21 cellular contexts compared by ENCODE assay signal in genomic region chr4:100289530-100289888, GRCh38.
DNase-seq lines count a peak whose midpoint lies in the region; ATAC-seq, FAIRE-seq and TF ChIP-seq lines count a peak whose summit lies in the region.
"Had no signal": no experiment of that assay in that cellular context is flagged by ENCODE, and none has a peak within 500 bp of the region (broad histone marks: within the 10 kb centered on the region; RNA-seq: fewer than 3 reads in every experiment).

No MANE protein-coding gene starts in this region.

- H3K27me3 ChIP-seq in bronchial epithelial cell (ENCODE audit: control insufficient read depth, insufficient read depth, low read length) = no peaks in the 10 kb centered on the region

- in situ Hi-C loops in ACHN (cut with HindIII; ENCODE audit: low pct_ligation_motif_present, low pct_unique_long_range_greater_than_20kb, low sequenced_read_pairs) = no loop called here

- no peaks in the 10 kb centered on the region for H3K36me3 ChIP-seq in bronchial epithelial cell (ENCODE audit: control insufficient read depth, insufficient read depth, low read length)

- ATAC-seq in HG03025 (IDR thresholded peaks at IDR 0.05; ENCODE audit: low FRiP score, unreplicated experiment) = no peak
- ATAC-seq: effector memory CD8-positive, alpha-beta T cell; GM12878; left colon had no signal

- no peak overlapping the region for H3K4me3 ChIP-seq in bronchial epithelial cell (ENCODE audit: low read depth, low read length)
- H3K4me3 ChIP-seq: GM12878 had no signal

- FAIRE-seq in bronchial epithelial cell (lab: Jason Lieb, UNC) = no peak
- FAIRE-seq: GM12878 had no signal

- no peak for TF ChIP-seq CTCF in bronchial epithelial cell (IDR thresholded peaks at IDR 0.05; ENCODE audit: insufficient read depth, low read length, severe bottlenecking)

- peak; percentile 36 for DNase-seq in ACHN
- DNase-seq in M059J (ENCODE audit: low read depth) = peak; percentile 58
- peak; percentile 49 for DNase-seq in bronchial epithelial cell (ENCODE audit: low read depth)
- peak; percentile 74 for DNase-seq in kidney glomerular epithelial cell (lab: John Stamatoyannopoulos, UW)
- DNase-seq in NCI-H146 treated with DMSO at 0.1 percent for 48 hours (lab: John Stamatoyannopoulos, UW; ENCODE audit: unreplicated experiment) = no peak
- no peak for DNase-seq in AG08396 (ENCODE audit: low spot score)
- DNase-seq in NK-92 (lab: John Stamatoyannopoulos, UW; ENCODE audit: unreplicated experiment) = no peak
- DNase-seq: activated gamma-delta T cell treated with Interleukin-2 at 50 U/mL for 16 hours; amygdala; DMS 273 treated with DMSO at 0.1 percent for 48 hours; effector memory CD8-positive, alpha-beta T cell; GF-D8; left colon; midbrain; NCI-H1048; NCI-H2081; NCI-H524; stimulated activated CD8-positive, alpha-beta memory T cell treated with anti-CD3 and anti-CD28 coated beads, Interleukin-4, amount 100 ng/mL, for 48 hours; T-helper 1 cell had no signal

Comparison
In these comparisons a context has a peak if more than half of its experiments do, and no peak if none do; other contexts are left out.
1. DNase-seq: peak in ACHN (single experiment), M059J (single experiment), bronchial epithelial cell (single experiment) and kidney glomerular epithelial cell (single experiment); none in NCI-H146 treated with DMSO at 0.1 percent for 48 hours (single experiment), AG08396 (single experiment) and NK-92 (single experiment).